11 cellular contexts compared by ENCODE assay signal in genomic region chr11:60786811-60787567, GRCh38. TPM values are rescaled to one million over a fixed set of nuclear protein-coding genes. Genes with fewer than 3 reads are reported as not detected.
DNase-seq lines count a peak whose midpoint lies in the region; ATAC-seq and TF ChIP-seq lines count a peak whose summit lies in the region.
"Had no signal": no experiment of that assay in that cellular context is flagged by ENCODE, and none has a peak within 500 bp of the region (broad histone marks: within the 10 kb centered on the region; RNA-seq: fewer than 3 reads in every experiment).

No MANE protein-coding gene starts in this region.

- no peaks in the 10 kb centered on the region for H3F3A ChIP-seq in GM23248 (ENCODE audit: insufficient read depth)

- intact Hi-C loops in left ventricle myocardium inferior (cut with micrococcal nuclease) (no loop called here), sigmoid colon (cut with DNase I) (no loop called here)

- H3K36me3 ChIP-seq in GM23248 (ENCODE audit: low read depth) = no peaks in the 10 kb centered on the region
- H3K36me3 ChIP-seq in adipocyte (ENCODE audit: control insufficient read depth, insufficient read depth, low read length, severe bottlenecking) = no peaks in the 10 kb centered on the region
- no peaks in the 10 kb centered on the region for H3K36me3 ChIP-seq in left ventricle myocardium inferior
- no peaks in the 10 kb centered on the region for H3K36me3 ChIP-seq in sigmoid colon

- H3K9me3 ChIP-seq in GM23248 (ENCODE audit: low read depth) (no peaks in the 10 kb centered on the region), adipocyte (ENCODE audit: control insufficient read depth, low read length) (peaks cover 9% of the 10 kb centered on the region), left ventricle myocardium inferior (replicated peaks) (no peaks in the 10 kb centered on the region), sigmoid colon (no peaks in the 10 kb centered on the region)

- TF ChIP-seq EP300 in sigmoid colon (IDR thresholded peaks at IDR 0.05) = no peak

- no peak for ATAC-seq in HG02571 (IDR thresholded peaks at IDR 0.05; ENCODE audit: unreplicated experiment)
- ATAC-seq in HG02884 (IDR thresholded peaks at IDR 0.05; ENCODE audit: unreplicated experiment) = no peak
- ATAC-seq: activated T-cell treated with anti-CD3 and anti-CD28 coated beads, Interleukin-2, amount 50 U/mL, for 4 hours had no signal

- TF ChIP-seq CTCF in left ventricle myocardium inferior (IDR thresholded peaks at IDR 0.05; ENCODE audit: borderline replicate concordance) = no peak
- TF ChIP-seq CTCF in sigmoid colon (IDR thresholded peaks at IDR 0.05) = no peak

- peak overlapping the region; percentile 13 for H3K4me2 ChIP-seq in GM23248 (ENCODE audit: unreplicated experiment)

- DNase-seq in GM23248 (peak; percentile 82), adipocyte (ENCODE audit: low read depth) (peak; percentile 14), left ventricle myocardium inferior (peak; percentile 79), sigmoid colon (peak; percentile 91), NCI-H345 (lab: John Stamatoyannopoulos, UW) (no peak), mesenteric fat pad (ENCODE audit: low spot score) (no peak)
- DNase-seq: activated T-cell treated with anti-CD3 and anti-CD28 coated beads, Interleukin-2, amount 50 U/mL, for 4 hours; effector CD8-positive, alpha-beta T cell; NCI-H146 had no signal

- peaks cover 18% of the 10 kb centered on the region for H3K27me3 ChIP-seq in GM23248 (replicated peaks; ENCODE audit: insufficient read depth)
- H3K27me3 ChIP-seq in adipocyte (replicated peaks; ENCODE audit: control insufficient read depth, insufficient read depth, low read length) = peaks cover 22% of the 10 kb centered on the region
- no peaks in the 10 kb centered on the region for H3K27me3 ChIP-seq in left ventricle myocardium inferior (ENCODE audit: low read depth)
- H3K27me3 ChIP-seq in sigmoid colon = no peaks in the 10 kb centered on the region

- H3K79me2 ChIP-seq in GM23248 (ENCODE audit: insufficient read depth) = no peaks in the 10 kb centered on the region

- H3K4me3 ChIP-seq in GM23248 = no peak overlapping the region
- no peak overlapping the region for H3K4me3 ChIP-seq in adipocyte (ENCODE audit: low read length)
- no peak overlapping the region for H3K4me3 ChIP-seq in left ventricle myocardium inferior
- no peak overlapping the region for H3K4me3 ChIP-seq in sigmoid colon

- no peaks in the 10 kb centered on the region for H4K20me1 ChIP-seq in GM23248 (ENCODE audit: insufficient read depth)

- H3K9me2 ChIP-seq in GM23248 (ENCODE audit: insufficient read depth) = no peaks in the 10 kb centered on the region

- H3K9ac ChIP-seq in GM23248 = no peak overlapping the region
- H3K9ac ChIP-seq in adipocyte (ENCODE audit: low read length) = no peak overlapping the region

- H3K27ac ChIP-seq in GM23248 (no peak overlapping the region), left ventricle myocardium inferior (replicated peaks) (peak overlapping the region; percentile 61), sigmoid colon (peak overlapping the region in 3 of 4 donors; percentile 14 to 47 (median 40))

- H3K4me1 ChIP-seq in GM23248 (ENCODE audit: insufficient read depth) (peaks cover 12% of the 10 kb centered on the region; the same call in 1 of the 2 replicates), adipocyte (ENCODE audit: control insufficient read depth, insufficient read depth, low read length) (peaks cover 36% of the 10 kb centered on the region), left ventricle myocardium inferior (peaks cover 35% of the 10 kb centered on the region), sigmoid colon (peaks cover 0 to 15% (median 13%) of the 10 kb centered on the region in 4 donors)

- in situ Hi-C loops in GM23248 (cut with MboI) = no loop called here

- WGBS in GM23248 (ENCODE audit: low coverage in 1 of 2, low lambda C conversion rate in 2 of 2, missing lambda C conversion rate in 2 of 2), 2 experiments = 27% methylated on average over 15 of the region's 15 CpGs
- WGBS in sigmoid colon, 2 donors = 17 to 61% methylated on average over 15 of the region's 15 CpGs

- no peak overlapping the region for H2AFZ ChIP-seq in GM23248

- TF ChIP-seq POLR2A in sigmoid colon (IDR thresholded peaks at IDR 0.05) = no peak

RNA-seq across cellular contexts. Expression of gene MS4A10, which starts 1.9 kb away (rescaled TPM):
- total RNA-seq in GM23248 (2014; rRNA removed; shearing (Covaris generic)) = not detected in 2 replicates
- polyA plus RNA-seq in GM23248 (2016; fragmentation: Nextera tagmentation; extraction: Ambion mirVana) (not detected in 2 replicates), sigmoid colon (not detected)
- total RNA-seq in left ventricle myocardium inferior (not detected), sigmoid colon (not detected), mesenteric fat pad (not detected)
- total RNA-seq: activated T-cell treated with anti-CD3 and anti-CD28 coated beads, Interleukin-2, amount 50 U/mL, for 4 hours had no signal

RNA-seq across cellular contexts. Expression of gene MS4A15, which starts 30.3 kb away (rescaled TPM):
- total RNA-seq in GM23248 (2014; rRNA removed; shearing (Covaris generic)) = not detected in 2 replicates
- polyA plus RNA-seq in GM23248 (2016; fragmentation: Nextera tagmentation; extraction: Ambion mirVana) (not detected in 2 replicates), sigmoid colon (under 1 TPM in 1 of 3 donors, not detected in 2; 0.04 TPM)
- total RNA-seq in left ventricle myocardium inferior (not detected), sigmoid colon (not detected), mesenteric fat pad (not detected)
- total RNA-seq: activated T-cell treated with anti-CD3 and anti-CD28 coated beads, Interleukin-2, amount 50 U/mL, for 4 hours had no signal

RNA-seq across cellular contexts. Expression of gene CCDC86, which starts 54.9 kb away (rescaled TPM):
- 8.2 and 10.7 TPM in 2 replicates for total RNA-seq in GM23248 (2014; rRNA removed; shearing (Covaris generic))
- polyA plus RNA-seq in GM23248 (2016; fragmentation: Nextera tagmentation; extraction: Ambion mirVana) (37.6 and 38.0 TPM in 2 replicates), sigmoid colon (10 to 100 TPM in 1 of 3 donors, 1 to 10 TPM in 2; 4.8 to 24.0 (median 9.0) TPM)
- total RNA-seq in left ventricle myocardium inferior (9.3 TPM), sigmoid colon (10 to 100 TPM in 2 of 4 donors, 1 to 10 TPM in 2; 8.6 to 12.0 (median 10.8) TPM), mesenteric fat pad (40.4 TPM)

Comparison
In these comparisons a context has a peak if more than half of its experiments do, and no peak if none do; other contexts are left out.
1. DNase-seq: peak in GM23248 (single experiment), adipocyte (single experiment), left ventricle myocardium inferior (single experiment) and sigmoid colon (single experiment); none in NCI-H345 (single experiment) and mesenteric fat pad (single experiment).